ENCODE assay signal across 8 cellular contexts in genomic region chr9:72315510-72316287, GRCh38. TPM values are rescaled to one million over a fixed set of nuclear protein-coding genes. Genes with fewer than 3 reads are reported as not detected.
DNase-seq lines count a peak whose midpoint lies in the region; ATAC-seq, FAIRE-seq and TF ChIP-seq lines count a peak whose summit lies in the region.

No MANE protein-coding gene starts in this region.

- no peaks in the 10 kb centered on the region for H3K36me3 ChIP-seq in mammary epithelial cell (ENCODE audit: insufficient read depth, low read length)
- H3K36me3 ChIP-seq in HepG2 (replicated peaks in 1 of 2; ENCODE audit: control insufficient read depth in 1 of 2, insufficient read depth in 2 of 2, low read length in 2 of 2): no peaks in the 10 kb centered on the region
- H3K36me3 ChIP-seq in urinary bladder (ENCODE audit: insufficient read depth): no peaks in the 10 kb centered on the region

- BruUV-seq in mammary epithelial cell (replicated peaks; lab: Mats Ljungman, UMichigan): no TSS peak
- no TSS peak for BruUV-seq in HepG2 (replicated peaks; lab: Mats Ljungman, UMichigan)

- CTCF ChIA-PET in mammary epithelial cell (lab: Charles Lee; ENCODE audit: low non-redundant PET) (no interaction called here), HepG2 (lab: Yijun Ruan, JAX; ENCODE audit: low intra/inter-chr PET ratio, low total read pairs) (no interaction called here)

- TF ChIP-seq POLR2A in HepG2 (IDR thresholded peaks at IDR 0.05; ENCODE audit: insufficient read depth in 1 of 2, low read depth in 2 of 2, low read length in 2 of 2): no peak

- TF ChIP-seq EP300 in HepG2 (IDR thresholded peaks at IDR 0.05; ENCODE audit: low read depth in 2 of 2, low read length in 2 of 2) (no peak), HepG2 (CRISPR knock-in tag; IDR thresholded peaks at IDR 0.05; ENCODE audit: borderline replicate concordance) (no peak)

- no peak overlapping the region for H3K27ac ChIP-seq in mammary epithelial cell (ENCODE audit: insufficient read depth, low read depth, low read length)
- H3K27ac ChIP-seq in HepG2 (ENCODE audit: extremely low read length, insufficient read depth, low read length): no peak overlapping the region
- H3K27ac ChIP-seq in urinary bladder (ENCODE audit: low read depth): peak overlapping the region; percentile 74

- H3K4me2 ChIP-seq in mammary epithelial cell (ENCODE audit: insufficient read depth, low read depth, low read length) (peak overlapping the region; percentile 54), HepG2 (ENCODE audit: low read depth, low read length) (no peak overlapping the region)

- H2AFZ ChIP-seq in mammary epithelial cell (ENCODE audit: low read depth, low read length): peak overlapping the region; percentile 83
- H2AFZ ChIP-seq in HepG2 (ENCODE audit: low read length): no peak overlapping the region

- H3K27me3 ChIP-seq in mammary epithelial cell (ENCODE audit: insufficient read depth, low read length) (no peaks in the 10 kb centered on the region), HepG2 (ENCODE audit: control insufficient read depth in 1 of 2, insufficient read depth in 2 of 2, low read length in 2 of 2) (no peaks in the 10 kb centered on the region; a peak in 1 of 5 replicates)

- DNase-seq in AG10803 (ENCODE audit: low read depth) (peak; percentile 94), M059J (ENCODE audit: low read depth) (peak; percentile 92), mammary epithelial cell (peak; percentile 74), HepG2 (ENCODE audit: low spot score) (no peak)
- DNase-seq in activated CD8-positive, alpha-beta memory T cell treated with anti-CD3 and anti-CD28 coated beads for 24 hours: no peak

- H4K20me1 ChIP-seq in mammary epithelial cell (ENCODE audit: insufficient read depth, low read length) (no peaks in the 10 kb centered on the region), HepG2 (ENCODE audit: insufficient read depth, low read length) (no peaks in the 10 kb centered on the region)

- no peak for FAIRE-seq in HepG2 (lab: Jason Lieb, UNC)

- H3K4me1 ChIP-seq in mammary epithelial cell (ENCODE audit: insufficient read depth, low read length): peaks cover 18% of the 10 kb centered on the region
- H3K4me1 ChIP-seq in HepG2 (ENCODE audit: insufficient read depth, low read length): peaks cover 13% of the 10 kb centered on the region; the same call in 1 of the 2 replicates
- H3K4me1 ChIP-seq in urinary bladder (ENCODE audit: insufficient read depth): no peaks in the 10 kb centered on the region

- in situ Hi-C loops in mammary epithelial cell (cut with MboI; ENCODE audit: low sequenced_read_pairs in 2 of 2) (no loop called here), HepG2 (cut with HindIII; ENCODE audit: extremely low pct_ligation_motif_present, low pct_unique_long_range_greater_than_20kb) (no loop called here)

- H3K4me3 ChIP-seq in AG10803 (ENCODE audit: low read length) (peak overlapping the region; percentile 26), mammary epithelial cell (replicated peaks in 1 of 3; ENCODE audit: insufficient read depth in 1 of 3, low read depth in 2 of 3, low read length in 3 of 3) (no peak overlapping the region), HepG2 (replicated peaks in 1 of 3; ENCODE audit: insufficient read depth in 1 of 3, low read depth in 2 of 3, low read length in 3 of 3) (no peak overlapping the region), urinary bladder (ENCODE audit: low read depth, low read length) (no peak overlapping the region)

- dilution Hi-C loops in mammary epithelial cell (cut with HindIII; ENCODE audit: low sequenced_read_pairs): no loop called here

- TF ChIP-seq CTCF in AG10803 (conservative IDR thresholded peaks at IDR 0.05; ENCODE audit: low read length): no peak
- TF ChIP-seq CTCF in mammary epithelial cell (conservative IDR thresholded peaks at IDR 0.05 in 1 of 2, IDR thresholded peaks at IDR 0.05 in 1 of 2; ENCODE audit: extremely low read depth in 1 of 2, insufficient read depth in 1 of 2, low read depth in 1 of 2, low read length in 2 of 2): no peak
- TF ChIP-seq CTCF in HepG2 (CRISPR knock-in tag; IDR thresholded peaks at IDR 0.05): no peak

- no peak overlapping the region for H3K9ac ChIP-seq in mammary epithelial cell (ENCODE audit: insufficient read depth, low read length)
- no peak overlapping the region for H3K9ac ChIP-seq in HepG2 (ENCODE audit: insufficient read depth, low read depth, low read length)

- 10% methylated on average over 7 of the region's 9 CpGs for WGBS in mammary epithelial cell (ENCODE audit: low coverage, missing lambda C conversion rate)
- WGBS in HepG2 (ENCODE audit: low lambda C conversion rate): 0% methylated on average over 8 of the region's 9 CpGs
- 16% methylated on average over 9 of the region's 9 CpGs for WGBS in urinary bladder

- peak; percentile 23; the same call in 1 of the 3 replicates for ATAC-seq in HepG2
- ATAC-seq in GM21423 (IDR thresholded peaks at IDR 0.05; ENCODE audit: unreplicated experiment): no peak
- no peak for ATAC-seq in HG02970 (IDR thresholded peaks at IDR 0.05; ENCODE audit: low FRiP score, unreplicated experiment)

- no peaks in the 10 kb centered on the region for H3K79me2 ChIP-seq in mammary epithelial cell (ENCODE audit: insufficient read depth, low read length)
- H3K79me2 ChIP-seq in HepG2 (ENCODE audit: insufficient read depth, low read length): no peaks in the 10 kb centered on the region

- no peaks in the 10 kb centered on the region for H3K9me3 ChIP-seq in mammary epithelial cell (replicated peaks; ENCODE audit: insufficient read depth, low read length)
- no peaks in the 10 kb centered on the region for H3K9me3 ChIP-seq in HepG2 (ENCODE audit: low read length)

- no peak for TF ChIP-seq RAD21 in HepG2 (CRISPR knock-in tag; IDR thresholded peaks at IDR 0.05)

- intact Hi-C loops in mammary epithelial cell (cut with micrococcal nuclease) (no loop called here), HepG2 (cut with micrococcal nuclease; ENCODE audit: unreplicated experiment) (no loop called here)

- POLR2A ChIA-PET in HepG2 (lab: Yijun Ruan, JAX): interaction anchor here (1.4 kb wide), 1 partner anchor 49 kb away, joined by 9 read pairs; the partner anchor contains the start of gene ZFAND5

TF ChIP-seq in HepG2, 621 proteins besides CTCF, POLR2A, EP300 and RAD21 (continues in another document):
- TF ChIP-seq NCOA1 (CRISPR knock-in tag; IDR thresholded peaks at IDR 0.05) (no peak), ZNF251 (CRISPR knock-in tag; IDR thresholded peaks at IDR 0.05) (no peak), GATAD1 (CRISPR knock-in tag; IDR thresholded peaks at IDR 0.05) (no peak), ZNF224 (CRISPR knock-in tag; IDR thresholded peaks at IDR 0.05) (no peak), PBX2 (CRISPR knock-in tag; IDR thresholded peaks at IDR 0.05) (no peak), ZNF431 (CRISPR knock-in tag; IDR thresholded peaks at IDR 0.05; ENCODE audit: borderline replicate concordance, low read depth) (no peak), BRCA1 (CRISPR knock-in tag; IDR thresholded peaks at IDR 0.05) (no peak), HHEX (CRISPR knock-in tag; IDR thresholded peaks at IDR 0.05) (no peak), ZNF782 (CRISPR knock-in tag; IDR thresholded peaks at IDR 0.05; ENCODE audit: borderline replicate concordance) (no peak)

RNA-seq across cellular contexts. Expression of gene ZFAND5, which starts 49.3 kb away (rescaled TPM):
- 174 and 216 TPM in 2 replicates for total RNA-seq in M059J (2014; rRNA removed; shearing (Covaris generic))
- total RNA-seq in mammary epithelial cell: 10 to 100 TPM; 88.6 to 92.5 TPM
- 37.3 TPM for polyA plus RNA-seq in mammary epithelial cell
- 122 TPM for polyA minus RNA-seq in mammary epithelial cell
- total RNA-seq in HepG2 (2016; rRNA removed; fragmentation: Illumina TruSeq; extraction: Trizol): 41.8 and 60.2 TPM in 2 replicates
- total RNA-seq in HepG2 (2016; cell fraction: cytosol; rRNA removed; fragmentation: Illumina TruSeq; extraction: Trizol; ENCODE audit: low read depth): 9.1 and 10.4 TPM in 2 replicates
- 40.5 and 58.0 TPM in 2 replicates for total RNA-seq in HepG2 (2016; cell fraction: insoluble cytoplasmic fraction; rRNA removed; fragmentation: Illumina TruSeq; extraction: Trizol)
- 31.7 and 31.9 TPM in 2 replicates for total RNA-seq in HepG2 (2016; cell fraction: membrane; rRNA removed; fragmentation: Illumina TruSeq; extraction: Trizol)
- total RNA-seq in HepG2 (2016; cell fraction: nucleus; rRNA removed; fragmentation: Illumina TruSeq; extraction: Trizol): 93.9 and 99.5 TPM in 2 replicates
- 49.1 and 53.4 TPM in 2 replicates for polyA plus RNA-seq in HepG2 (2011; rRNA removed)
- 21.5 and 29.0 TPM in 2 replicates for polyA plus RNA-seq in HepG2 (2011; cell fraction: cytosol; rRNA removed)
- 64.8 and 78.1 TPM in 2 replicates for polyA plus RNA-seq in HepG2 (2011; cell fraction: nucleus; rRNA removed)
- polyA plus RNA-seq in HepG2 (2012): 72.3 and 73.7 TPM in 2 replicates
- 7.4 and 8.7 TPM in 2 replicates for polyA plus RNA-seq in HepG2 (2016; cell fraction: cytosol; fragmentation: Illumina TruSeq; extraction: Trizol; ENCODE audit: low read depth)
- polyA plus RNA-seq in HepG2 (2016; cell fraction: insoluble cytoplasmic fraction; fragmentation: Illumina TruSeq; extraction: Trizol; ENCODE audit: low read depth): 62.9 and 71.0 TPM in 2 replicates
- 16.8 and 17.5 TPM in 2 replicates for polyA plus RNA-seq in HepG2 (2016; cell fraction: membrane; fragmentation: Illumina TruSeq; extraction: Trizol; ENCODE audit: low read depth)
- polyA plus RNA-seq in HepG2 (2016; cell fraction: nucleus; fragmentation: Illumina TruSeq; extraction: Trizol; ENCODE audit: insufficient read depth, low read depth): 130 TPM in 2 replicates
- polyA minus RNA-seq in HepG2 (2011; rRNA and poly(A)+ RNA removed; ENCODE audit: low replicate concordance): 13.2 and 13.9 TPM in 2 replicates
- polyA minus RNA-seq in HepG2 (2011; cell fraction: cytosol; rRNA and poly(A)+ RNA removed): 32.9 and 49.2 TPM in 2 replicates
- 141 and 188 TPM in 2 replicates for polyA minus RNA-seq in HepG2 (2011; cell fraction: nucleus; rRNA and poly(A)+ RNA removed)
- total RNA-seq in urinary bladder: 174 TPM
- 214 TPM for polyA plus RNA-seq in urinary bladder

Comparison
In these comparisons a context has a peak if more than half of its experiments do, and no peak if none do; other contexts are left out.
1. DNase-seq: peak in AG10803 (single experiment), M059J (single experiment) and mammary epithelial cell (single experiment); none in HepG2 (single experiment) and activated CD8-positive, alpha-beta memory T cell treated with anti-CD3 and anti-CD28 coated beads for 24 hours (single experiment).